Comparison of ENCODE assay signal across 10 cellular contexts in genomic region chr12:9713041-9713548, GRCh38. TPM values are rescaled to one million over a fixed set of nuclear protein-coding genes. Genes with fewer than 3 reads are reported as not detected.
DNase-seq lines count a peak whose midpoint lies in the region; ATAC-seq, FAIRE-seq and TF ChIP-seq lines count a peak whose summit lies in the region.
"Not testable (repeated sequence)": the region's sequence is repeated elsewhere in the genome, so short reads cannot be mapped to it uniquely, and the experiment has no call there.
"Had no signal": no experiment of that assay in that cellular context is flagged by ENCODE, and none has a peak within 500 bp of the region (broad histone marks: within the 10 kb centered on the region; RNA-seq: fewer than 3 reads in every experiment).

No MANE protein-coding gene starts in this region.

- H3K4me2 ChIP-seq in GM12878 (ENCODE audit: control insufficient read depth, insufficient read depth), result 0 out of 2 replicates have a peak overlapping the region, but pooled peaks have one; percentile 30

- TF ChIP-seq RAD21 in GM12878 (IDR thresholded peaks at IDR 0.05; ENCODE audit: insufficient read depth, low read depth, low read length), result not testable (repeated sequence)

- not testable (repeated sequence) for H3K4me3 ChIP-seq in GM12878

- peak in 1 of 2 experiments; percentile 38; a peak in 1 of 4 replicates for TF ChIP-seq EP300 in GM12878 (IDR thresholded peaks at IDR 0.05; ENCODE audit: borderline replicate concordance in 1 of 2, control insufficient read depth in 1 of 2, low read depth in 2 of 2, low read length in 2 of 2)

- WGBS in GM12878 (ENCODE audit: insufficient coverage, insufficient replicate concordance, low lambda C conversion rate, missing lambda C conversion rate), result 0% methylated on average over 5 of the region's 5 CpGs

- not testable (repeated sequence) for DNase-seq in GM12878 (ENCODE audit: low read depth, low spot score)

- H3K4me1 ChIP-seq in GM12878 (ENCODE audit: control insufficient read depth, insufficient read depth, low read length), result peaks cover 69% of the 10 kb centered on the region

- H3K79me2 ChIP-seq in GM12878 (ENCODE audit: control insufficient read depth, insufficient read depth, low read length), result not testable (repeated sequence)

- H3K36me3 ChIP-seq in GM12878 (ENCODE audit: control insufficient read depth in 2 of 2, insufficient read depth in 2 of 2, low read length in 1 of 2), result not testable (repeated sequence)

- POLR2A ChIA-PET in GM12878 (lab: Charles Lee), result not testable (repeated sequence)

- CTCF ChIA-PET in GM12878 (lab: Yijun Ruan, JAX), result interaction anchor here (2.4 to 9.0 kb wide), 2 partner anchors 29 to 79 kb away, joined by 14 to 159 read pairs; no protein-coding TSS in a partner anchor

- peak overlapping the region; percentile 30 for H3K9ac ChIP-seq in GM12878 (ENCODE audit: control insufficient read depth, insufficient read depth, low read length)

- not testable (repeated sequence) for H3K9me3 ChIP-seq in GM12878 (replicated peaks; ENCODE audit: control insufficient read depth, insufficient read depth, low read length)

- not testable (repeated sequence) for TF ChIP-seq CTCF in GM12878 (IDR thresholded peaks at IDR 0.05 in 2 of 3, conservative IDR thresholded peaks at IDR 0.05 in 1 of 3; ENCODE audit: control insufficient read depth in 2 of 3, extremely low read depth in 1 of 3, insufficient read depth in 1 of 3, low read depth in 3 of 3, low read length in 3 of 3)

- not testable (repeated sequence) for TF ChIP-seq POLR2A in GM12878 (IDR thresholded peaks at IDR 0.05; ENCODE audit: low read depth, low read length)

- peak; percentile 46 for ATAC-seq in GM18519 (IDR thresholded peaks at IDR 0.05; ENCODE audit: low FRiP score, unreplicated experiment)
- peak; percentile 44 for ATAC-seq in GM19372 (IDR thresholded peaks at IDR 0.05; ENCODE audit: low read depth, unreplicated experiment)
- ATAC-seq in GM21529 (IDR thresholded peaks at IDR 0.05; ENCODE audit: unreplicated experiment), result peak; percentile 78
- ATAC-seq in HG02852 (IDR thresholded peaks at IDR 0.05; ENCODE audit: unreplicated experiment), result peak; percentile 66
- peak; percentile 56 for ATAC-seq in HG03108 (IDR thresholded peaks at IDR 0.05; ENCODE audit: unreplicated experiment)
- ATAC-seq in HG03558 (IDR thresholded peaks at IDR 0.05; ENCODE audit: extremely low read depth, unreplicated experiment), result peak; percentile 51
- ATAC-seq in GM12878, result peak; percentile 76

- peak; percentile 86 for FAIRE-seq in GM12878 (lab: Jason Lieb, UNC)

- not testable (repeated sequence) for BruUV-seq in GM12878 (replicated peaks; lab: Mats Ljungman, UMichigan)

- H2AFZ ChIP-seq in GM12878 (ENCODE audit: control insufficient read depth, low read depth, low read length), result not testable (repeated sequence)

- H4K20me1 ChIP-seq in GM12878 (ENCODE audit: control insufficient read depth, insufficient read depth), result not testable (repeated sequence)

- H3K27me3 ChIP-seq in GM12878 (replicated peaks in 1 of 2; ENCODE audit: control insufficient read depth in 2 of 2, insufficient read depth in 2 of 2, low read length in 1 of 2), result not testable (repeated sequence)

- RAD21 ChIA-PET in GM12878 (lab: Charles Lee; ENCODE audit: unreplicated experiment), result interaction anchor here (1.0 to 2.0 kb wide), 6 partner anchors 12 to 383 kb away, joined by 3 to 10 read pairs (median 3); partner anchors contain the start of gene CLEC2D

- in situ Hi-C loops in GM12878 (cut with MboI), result not testable (repeated sequence)

- peak overlapping the region; percentile 68; the same call in 1 of the 2 replicates for H3K27ac ChIP-seq in GM12878 (ENCODE audit: control insufficient read depth, insufficient read depth)

- intact Hi-C loops in GM12878 (cut with micrococcal nuclease; ENCODE audit: unreplicated experiment), result loop anchor here (2.0 to 10.0 kb wide), 2 partner anchors 62 to 348 kb away; no protein-coding TSS in a partner anchor

- SMC1A ChIA-PET in GM12878 (lab: Charles Lee; ENCODE audit: uncharacterized antibody, unreplicated experiment), result interaction anchor here (1.0 to 7.8 kb wide), 4 partner anchors 9 to 382 kb away, joined by 3 to 100 read pairs (median 10); no protein-coding TSS in a partner anchor

TF ChIP-seq in GM12878, 131 proteins besides CTCF, POLR2A, EP300 and RAD21 (continues in another document):
- TF ChIP-seq ATF2 (IDR thresholded peaks at IDR 0.05; ENCODE audit: low read length), result 0 out of 2 replicates have a peak, but pooled peaks have one; percentile 20
- 0 out of 2 replicates have a peak, but pooled peaks have one; percentile 25 for TF ChIP-seq DPF2 (IDR thresholded peaks at IDR 0.05)

RNA-seq across cellular contexts. Expression of gene CLECL1, which starts 19.8 kb away (rescaled TPM):
- total RNA-seq in GM12878 (2013; cell fraction: nucleolus; rRNA removed), result 0.92 and 0.98 TPM in 2 replicates
- total RNA-seq in GM12878 (2014; rRNA removed) (25.0 and 25.9 TPM in 2 replicates), GM12878 (2014; rRNA removed; fragmentation: Illumina TruSeq; extraction: Trizol) (43.7 and 44.2 TPM in 2 replicates), GM12878 (2021) (29.0 and 33.6 TPM in 2 replicates)
- 95.5 TPM for polyA plus RNA-seq in GM12878 (2011; ENCODE audit: low read depth)
- polyA plus RNA-seq in GM12878 (2011; rRNA removed) (4.6 and 7.9 TPM in 2 replicates), GM12878 (2014; fragmentation: Illumina TruSeq; extraction: Trizol) (48.6 and 53.9 TPM in 2 replicates), GM12878 (2014; fragmentation: Nextera tagmentation; extraction: Ambion mirVana) (10 to 100 TPM; 53.3 to 56.5 TPM), GM12878 (2014; rRNA removed) (35.7 and 37.8 TPM in 2 replicates), GM12878 (2016; fragmentation: Nextera tagmentation; extraction: Ambion mirVana) (10 to 100 TPM; 50.9 to 52.9 TPM)
- 1.9 and 2.1 TPM in 2 replicates for polyA plus RNA-seq in GM12878 (2011; cell fraction: cytosol; rRNA removed)
- polyA plus RNA-seq in GM12878 (2011; cell fraction: nucleus; rRNA removed), result 1.6 and 3.5 TPM in 2 replicates
- 87.0 and 87.9 TPM in 2 replicates for polyA plus RNA-seq in GM12878 (2012)
- 0.88 and 2.4 TPM in 2 replicates for polyA minus RNA-seq in GM12878 (2011; rRNA and poly(A)+ RNA removed)
- 2.4 TPM in 1 of 2 replicates, not detected in the other for polyA minus RNA-seq in GM12878 (2011; cell fraction: cytosol; rRNA and poly(A)+ RNA removed)
- polyA minus RNA-seq in GM12878 (2011; cell fraction: nucleus; rRNA and poly(A)+ RNA removed), result 1.8 and 3.0 TPM in 2 replicates
- total RNA-seq: Calu3, H4, NCI-H460 had no signal

RNA-seq across cellular contexts. Expression of gene CLEC2D, which starts 43.6 kb away (rescaled TPM):
- total RNA-seq in GM12878 (2013; cell fraction: nucleolus; rRNA removed), result 3.9 and 5.2 TPM in 2 replicates
- total RNA-seq in GM12878 (2014; rRNA removed) (14.9 and 16.1 TPM in 2 replicates), GM12878 (2014; rRNA removed; fragmentation: Illumina TruSeq; extraction: Trizol) (14.4 and 16.2 TPM in 2 replicates), GM12878 (2021) (15.4 and 15.5 TPM in 2 replicates)
- polyA plus RNA-seq in GM12878 (2011; ENCODE audit: low read depth), result 121 TPM
- polyA plus RNA-seq in GM12878 (2011; rRNA removed) (4.6 and 6.2 TPM in 2 replicates), GM12878 (2014; fragmentation: Illumina TruSeq; extraction: Trizol) (16.5 and 29.1 TPM in 2 replicates), GM12878 (2014; fragmentation: Nextera tagmentation; extraction: Ambion mirVana) (10 to 100 TPM; 29.8 TPM), GM12878 (2014; rRNA removed) (14.8 and 14.9 TPM in 2 replicates), GM12878 (2016; fragmentation: Nextera tagmentation; extraction: Ambion mirVana) (10 to 100 TPM; 25.4 to 27.5 TPM)
- polyA plus RNA-seq in GM12878 (2011; cell fraction: cytosol; rRNA removed), result 1.0 and 1.9 TPM in 2 replicates
- polyA plus RNA-seq in GM12878 (2011; cell fraction: nucleus; rRNA removed), result 4.2 and 4.5 TPM in 2 replicates
- 76.6 and 111 TPM in 2 replicates for polyA plus RNA-seq in GM12878 (2012)
- polyA minus RNA-seq in GM12878 (2011; rRNA and poly(A)+ RNA removed), result 3.1 and 3.8 TPM in 2 replicates
- polyA minus RNA-seq in GM12878 (2011; cell fraction: cytosol; rRNA and poly(A)+ RNA removed), result 1.4 and 1.5 TPM in 2 replicates
- 1.3 and 3.0 TPM in 2 replicates for polyA minus RNA-seq in GM12878 (2011; cell fraction: nucleus; rRNA and poly(A)+ RNA removed)

RNA-seq across cellular contexts. Expression of gene CD69, which starts 47.6 kb away (rescaled TPM):
- total RNA-seq in GM12878 (2013; cell fraction: nucleolus; rRNA removed), result 224 and 241 TPM in 2 replicates
- total RNA-seq in GM12878 (2014; rRNA removed), result 15.0 and 23.3 TPM in 2 replicates
- total RNA-seq in GM12878 (2014; rRNA removed; fragmentation: Illumina TruSeq; extraction: Trizol), result 18.2 and 21.8 TPM in 2 replicates
- total RNA-seq in GM12878 (2021), result 10.8 and 12.4 TPM in 2 replicates
- 20.1 TPM for polyA plus RNA-seq in GM12878 (2011; ENCODE audit: low read depth)
- polyA plus RNA-seq in GM12878 (2011; rRNA removed), result 156 and 338 TPM in 2 replicates
- polyA plus RNA-seq in GM12878 (2011; cell fraction: cytosol; rRNA removed), result 40.2 and 51.7 TPM in 2 replicates
- polyA plus RNA-seq in GM12878 (2011; cell fraction: nucleus; rRNA removed), result 75.4 and 142 TPM in 2 replicates
- 23.3 and 64.7 TPM in 2 replicates for polyA plus RNA-seq in GM12878 (2012)
- polyA plus RNA-seq in GM12878 (2014; fragmentation: Illumina TruSeq; extraction: Trizol), result 10.3 and 22.3 TPM in 2 replicates
- polyA plus RNA-seq in GM12878 (2014; fragmentation: Nextera tagmentation; extraction: Ambion mirVana), result 10 to 100 TPM; 32.9 to 55.7 TPM
- 7.9 and 15.0 TPM in 2 replicates for polyA plus RNA-seq in GM12878 (2014; rRNA removed)
- polyA plus RNA-seq in GM12878 (2016; fragmentation: Nextera tagmentation; extraction: Ambion mirVana), result 1 to 10 TPM; 7.3 to 8.0 TPM
- 172 and 240 TPM in 2 replicates for polyA minus RNA-seq in GM12878 (2011; rRNA and poly(A)+ RNA removed)
- 37.4 and 42.2 TPM in 2 replicates for polyA minus RNA-seq in GM12878 (2011; cell fraction: cytosol; rRNA and poly(A)+ RNA removed)
- polyA minus RNA-seq in GM12878 (2011; cell fraction: nucleus; rRNA and poly(A)+ RNA removed), result 166 and 176 TPM in 2 replicates
- total RNA-seq: H4, NCI-H460 had no signal
